ENCODE assay signal across 2 cellular contexts in the genomic region with DNA sequence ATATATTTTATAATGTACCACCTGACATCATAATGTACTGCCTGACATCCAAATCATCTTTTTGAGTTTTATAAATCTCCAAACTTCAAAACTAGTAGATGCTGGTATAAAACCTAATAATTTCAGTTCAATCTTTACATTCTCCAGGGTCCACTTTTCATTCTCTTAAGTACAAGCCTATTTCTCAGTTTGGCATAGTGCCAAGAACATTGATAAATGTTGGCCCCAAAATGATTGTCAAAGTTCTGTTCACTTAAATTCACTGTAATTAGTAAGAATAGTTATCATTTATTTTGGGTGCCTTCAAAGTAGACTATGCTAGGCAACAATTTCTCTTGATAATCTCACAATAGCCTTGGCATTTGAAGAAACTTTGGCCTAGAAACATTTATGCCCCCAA.
TF ChIP-seq lines count a peak whose summit lies in the region.

No MANE protein-coding gene starts in this region.

TF ChIP-seq in SK-N-SH, 30 proteins besides CTCF, POLR2A, EP300 and RAD21 (continued from another document):
- peak; percentile 50; the same call in 1 of the 2 replicates for TF ChIP-seq NFIC (IDR thresholded peaks at IDR 0.05; ENCODE audit: borderline replicate concordance)
TF ChIP-seq in SK-N-SH: peak in this region for 1.

TF ChIP-seq in SK-N-SH treated with all-trans-retinoic acid at 6 μM for 48 hours, 23 proteins besides CTCF, POLR2A, EP300 and RAD21 (continued from another document):
- TF ChIP-seq, protein P1, sequence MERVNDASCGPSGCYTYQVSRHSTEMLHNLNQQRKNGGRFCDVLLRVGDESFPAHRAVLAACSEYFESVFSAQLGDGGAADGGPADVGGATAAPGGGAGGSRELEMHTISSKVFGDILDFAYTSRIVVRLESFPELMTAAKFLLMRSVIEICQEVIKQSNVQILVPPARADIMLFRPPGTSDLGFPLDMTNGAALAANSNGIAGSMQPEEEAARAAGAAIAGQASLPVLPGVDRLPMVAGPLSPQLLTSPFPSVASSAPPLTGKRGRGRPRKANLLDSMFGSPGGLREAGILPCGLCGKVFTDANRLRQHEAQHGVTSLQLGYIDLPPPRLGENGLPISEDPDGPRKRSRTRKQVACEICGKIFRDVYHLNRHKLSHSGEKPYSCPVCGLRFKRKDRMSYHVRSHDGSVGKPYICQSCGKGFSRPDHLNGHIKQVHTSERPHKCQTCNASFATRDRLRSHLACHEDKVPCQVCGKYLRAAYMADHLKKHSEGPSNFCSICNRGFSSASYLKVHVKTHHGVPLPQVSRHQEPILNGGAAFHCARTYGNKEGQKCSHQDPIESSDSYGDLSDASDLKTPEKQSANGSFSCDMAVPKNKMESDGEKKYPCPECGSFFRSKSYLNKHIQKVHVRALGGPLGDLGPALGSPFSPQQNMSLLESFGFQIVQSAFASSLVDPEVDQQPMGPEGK (CRISPR knock-in tag; IDR thresholded peaks at IDR 0.05; ENCODE audit: borderline replicate concordance), result no peak
- TF ChIP-seq ARNTL (CRISPR knock-in tag; IDR thresholded peaks at IDR 0.05; ENCODE audit: borderline replicate concordance, low read depth) (no peak), ESRRG (CRISPR knock-in tag; IDR thresholded peaks at IDR 0.05) (no peak), ZFP3 (CRISPR knock-in tag; IDR thresholded peaks at IDR 0.05) (no peak), BACH2 (CRISPR knock-in tag; IDR thresholded peaks at IDR 0.05; ENCODE audit: borderline replicate concordance) (no peak), TOX (CRISPR knock-in tag; IDR thresholded peaks at IDR 0.05; ENCODE audit: borderline replicate concordance) (no peak), ZNF565 (CRISPR knock-in tag; conservative IDR thresholded peaks at IDR 0.05; ENCODE audit: low read depth) (no peak), OSR1 (CRISPR knock-in tag; IDR thresholded peaks at IDR 0.05) (no peak), ZC3H10 (CRISPR knock-in tag; IDR thresholded peaks at IDR 0.05) (no peak), ZNF70 (CRISPR knock-in tag; IDR thresholded peaks at IDR 0.05) (no peak), PPARA (CRISPR knock-in tag; IDR thresholded peaks at IDR 0.05; ENCODE audit: borderline replicate concordance) (no peak), TCF4 (CRISPR knock-in tag; IDR thresholded peaks at IDR 0.05; ENCODE audit: borderline replicate concordance) (no peak)
- TF ChIP-seq, protein P2, sequence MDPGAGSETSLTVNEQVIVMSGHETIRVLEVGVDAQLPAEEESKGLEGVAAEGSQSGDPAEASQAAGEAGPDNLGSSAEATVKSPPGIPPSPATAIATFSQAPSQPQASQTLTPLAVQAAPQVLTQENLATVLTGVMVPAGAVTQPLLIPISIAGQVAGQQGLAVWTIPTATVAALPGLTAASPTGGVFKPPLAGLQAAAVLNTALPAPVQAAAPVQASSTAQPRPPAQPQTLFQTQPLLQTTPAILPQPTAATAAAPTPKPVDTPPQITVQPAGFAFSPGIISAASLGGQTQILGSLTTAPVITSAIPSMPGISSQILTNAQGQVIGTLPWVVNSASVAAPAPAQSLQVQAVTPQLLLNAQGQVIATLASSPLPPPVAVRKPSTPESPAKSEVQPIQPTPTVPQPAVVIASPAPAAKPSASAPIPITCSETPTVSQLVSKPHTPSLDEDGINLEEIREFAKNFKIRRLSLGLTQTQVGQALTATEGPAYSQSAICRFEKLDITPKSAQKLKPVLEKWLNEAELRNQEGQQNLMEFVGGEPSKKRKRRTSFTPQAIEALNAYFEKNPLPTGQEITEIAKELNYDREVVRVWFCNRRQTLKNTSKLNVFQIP (CRISPR knock-in tag; IDR thresholded peaks at IDR 0.05; ENCODE audit: borderline replicate concordance, low read depth), result no peak
